In genomic region chr19:49064768-49065611, GRCh38 we compare ENCODE assay signal across 12 cellular contexts. TPM values are rescaled to one million over a fixed set of nuclear protein-coding genes. Genes with fewer than 3 reads are reported as not detected.
A peak's percentile ranks its signal among the peaks of the same experiment; 100 is the strongest.
DNase-seq lines count a peak whose midpoint lies in the region; ATAC-seq and TF ChIP-seq lines count a peak whose summit lies in the region.
"Had no signal": no experiment of that assay in that cellular context is flagged by ENCODE, and none has a peak within 500 bp of the region (broad histone marks: within the 10 kb centered on the region; RNA-seq: fewer than 3 reads in every experiment).

NTF4 (minus strand) TSS chr19:49064818; CDS start chr19:49061997, 2,821 bp downstream.

- CTCF ChIA-PET in HEK293T (lab: Yijun Ruan, JAX) (interaction anchor here (0.5 to 1.6 kb wide), 6 partner anchors 9 to 160 kb away, joined by 3 to 9 read pairs (median 4); partner anchors contain the start of genes GYS1 and RUVBL2), GM10248 (lab: Yijun Ruan, JAX) (interaction anchor here (1.2 kb wide), 1 partner anchor 9 kb away, joined by 3 read pairs; no protein-coding TSS in a partner anchor)
- CTCF ChIA-PET in naive thymus-derived CD4-positive, alpha-beta T cell (lab: Charles Lee) = no interaction called here

- H3K27ac ChIP-seq in body of pancreas (no peak within 1 kb of the TSS), left lung (no peak within 1 kb of the TSS), substantia nigra (ENCODE audit: low read depth, low read length, poor library complexity, severe bottlenecking) (no peak within 1 kb of the TSS)
- no peak within 1 kb of the TSS for H3K27ac ChIP-seq in naive thymus-derived CD4-positive, alpha-beta T cell (ENCODE audit: low read depth, low read length)

- H3K27me3 Mint-ChIP-seq in naive thymus-derived CD4-positive, alpha-beta T cell = peaks cover 40 to 74% (median 46%) of the 10 kb centered on the region in 5 donors

- peaks cover 0 to 4% (median 0%) of the 10 kb centered on the region in 7 donors for H3K4me1 Mint-ChIP-seq in naive thymus-derived CD4-positive, alpha-beta T cell
- H3K4me1 Mint-ChIP-seq: IgD-negative memory B cell had no signal

- DNase-seq in ACHN (peak; percentile 35), HEK293T (ENCODE audit: extremely low spot score) (peak; percentile 60), body of pancreas (peak in 3 of 4 donors; percentile 19 to 52 (median 39)), left lung (peak in 1 of 2 donors; percentile 52), substantia nigra (lab: John Stamatoyannopoulos, UW) (no peak), GM10248 (ENCODE audit: extremely low spot score) (no peak)
- no peak for DNase-seq in naive thymus-derived CD4-positive, alpha-beta T cell
- DNase-seq: activated T-cell treated with anti-CD3 and anti-CD28 coated beads, Interleukin-2, amount 50 U/mL, for 72 hours had no signal

- H3K36me3 Mint-ChIP-seq in naive thymus-derived CD4-positive, alpha-beta T cell = no peaks in the 10 kb centered on the region
- H3K36me3 Mint-ChIP-seq: IgD-negative memory B cell had no signal

- peaks cover 0 to 4% (median 0%) of the 10 kb centered on the region in 11 donors for H3K9me3 Mint-ChIP-seq in naive thymus-derived CD4-positive, alpha-beta T cell

- intact Hi-C loops in body of pancreas (cut with DNase I) (no loop called here), left lung (cut with DNase I) (no loop called here)
- intact Hi-C loops in naive thymus-derived CD4-positive, alpha-beta T cell (cut with micrococcal nuclease) = no loop called here

- H3K27ac Mint-ChIP-seq in naive thymus-derived CD4-positive, alpha-beta T cell = no peak within 1 kb of the TSS
- H3K27ac Mint-ChIP-seq: activated T-cell treated with anti-CD3 and anti-CD28 coated beads, Interleukin-2, amount 50 U/mL, for 72 hours; IgD-negative memory B cell; memory B cell had no signal

- ATAC-seq in body of pancreas (peak; percentile 45), left lung (peak; percentile 92), GM18517 (IDR thresholded peaks at IDR 0.05; ENCODE audit: unreplicated experiment) (no peak)
- no peak for ATAC-seq in naive thymus-derived CD4-positive, alpha-beta T cell

- H3K27me3 ChIP-seq in body of pancreas (peaks cover 0 to 7% of the 10 kb centered on the region in 2 donors), left lung (peaks cover 5 to 99% of the 10 kb centered on the region in 2 donors)
- H3K27me3 ChIP-seq in naive thymus-derived CD4-positive, alpha-beta T cell (ENCODE audit: control insufficient read depth in 2 of 2, insufficient read depth in 2 of 2, low read length in 2 of 2) = peaks cover 0 to 3% of the 10 kb centered on the region in 2 donors

- H3K4me1 ChIP-seq in body of pancreas (peaks cover 12% of the 10 kb centered on the region), left lung (no peaks in the 10 kb centered on the region)
- no peaks in the 10 kb centered on the region for H3K4me1 ChIP-seq in naive thymus-derived CD4-positive, alpha-beta T cell (ENCODE audit: control insufficient read depth in 2 of 2, insufficient read depth in 2 of 2, low read length in 2 of 2)

- H3K4me3 ChIP-seq in body of pancreas (no peak within 1 kb of the TSS), left lung (peak within 1 kb of the TSS; percentile 10 to 14)
- H3K4me3 ChIP-seq in naive thymus-derived CD4-positive, alpha-beta T cell (ENCODE audit: low read length) = no peak within 1 kb of the TSS

- H3K9me3 ChIP-seq in body of pancreas (no peaks in the 10 kb centered on the region), left lung (no peaks in the 10 kb centered on the region)
- H3K9me3 ChIP-seq in naive thymus-derived CD4-positive, alpha-beta T cell (ENCODE audit: control insufficient read depth in 2 of 3, low read length in 3 of 3) = no peaks in the 10 kb centered on the region

- in situ Hi-C loops in ACHN (cut with HindIII; ENCODE audit: low pct_ligation_motif_present, low pct_unique_long_range_greater_than_20kb, low sequenced_read_pairs) = no loop called here

- peak within 1 kb of the TSS in 5 of 10 donors; percentile 4 to 58 (median 29) for H3K4me3 Mint-ChIP-seq in naive thymus-derived CD4-positive, alpha-beta T cell
- H3K4me3 Mint-ChIP-seq: memory B cell had no signal

- TF ChIP-seq POLR2A in body of pancreas (IDR thresholded peaks at IDR 0.05) = no peak

- POLR2A ChIA-PET in HEK293T (lab: Yijun Ruan, JAX) = interaction anchor here (0.7 to 1.5 kb wide), 4 partner anchors 9 to 65 kb away, joined by 3 to 6 read pairs (median 4); no protein-coding TSS in a partner anchor
- POLR2A ChIA-PET in naive thymus-derived CD4-positive, alpha-beta T cell (lab: Charles Lee) = no interaction called here
- POLR2A ChIA-PET in GM10248 (lab: Yijun Ruan, JAX) = no interaction called here

- 8 to 28% methylated on average over 7 to 48 of the region's 53 CpGs for WGBS in body of pancreas, 2 donors

- H3K36me3 ChIP-seq in body of pancreas (replicated peaks in 1 of 2; ENCODE audit: insufficient read depth in 1 of 2, low read depth in 2 of 2) (no peaks in the 10 kb centered on the region), left lung (no peaks in the 10 kb centered on the region)
- no peaks in the 10 kb centered on the region for H3K36me3 ChIP-seq in naive thymus-derived CD4-positive, alpha-beta T cell (ENCODE audit: control insufficient read depth in 2 of 3, insufficient read depth in 3 of 3, low read length in 3 of 3)

- TF ChIP-seq CTCF in body of pancreas (IDR thresholded peaks at IDR 0.05) (no peak), left lung (IDR thresholded peaks at IDR 0.05) (no peak), GM10248 (IDR thresholded peaks at IDR 0.05; ENCODE audit: control extremely low read depth, extremely low read depth, low read depth, missing control alignments) (no peak)

TF ChIP-seq in HEK293T, 16 proteins besides CTCF, POLR2A, EP300 and RAD21:
- TF ChIP-seq ELF4 (IDR thresholded peaks at IDR 0.05) (no peak), TARDBP (IDR thresholded peaks at IDR 0.05) (no peak), NFRKB (IDR thresholded peaks at IDR 0.05) (no peak), LEF1 (IDR thresholded peaks at IDR 0.05; ENCODE audit: borderline replicate concordance) (no peak), SUZ12 (IDR thresholded peaks at IDR 0.05) (no peak), SP1 (IDR thresholded peaks at IDR 0.05) (no peak), HDGF (IDR thresholded peaks at IDR 0.05; ENCODE audit: borderline replicate concordance) (no peak), PKNOX1 (IDR thresholded peaks at IDR 0.05) (no peak), FOXK2 (IDR thresholded peaks at IDR 0.05) (no peak)

RNA-seq across cellular contexts. Expression of gene NTF4, which starts in this region (rescaled TPM):
- total RNA-seq in body of pancreas (not detected), left lung (1 to 10 TPM; 2.1 to 6.2 TPM)
- total RNA-seq in naive thymus-derived CD4-positive, alpha-beta T cell = not detected
- polyA plus RNA-seq in naive thymus-derived CD4-positive, alpha-beta T cell = not detected
- total RNA-seq: activated T-cell treated with anti-CD3 and anti-CD28 coated beads, Interleukin-2, amount 50 U/mL, for 72 hours; temporal lobe had no signal
- polyA plus RNA-seq: IgD-negative memory B cell had no signal

Comparison
In these comparisons a context has a peak if more than half of its experiments do, and no peak if none do; other contexts are left out.
1. Peak in DNase-seq and ATAC-seq in body of pancreas; RNA of the gene not detected or under 1 TPM.
2. DNase-seq: peak in ACHN (single experiment) and HEK293T (single experiment); none in naive thymus-derived CD4-positive, alpha-beta T cell (0 of 9), substantia nigra (0 of 49) and GM10248 (single experiment).
3. H3K4me3 ChIP-seq: peak in left lung (2 of 2); none in body of pancreas (0 of 2) and naive thymus-derived CD4-positive, alpha-beta T cell (single experiment).